ENCODE assay signal across 8 cellular contexts in the genomic region with DNA sequence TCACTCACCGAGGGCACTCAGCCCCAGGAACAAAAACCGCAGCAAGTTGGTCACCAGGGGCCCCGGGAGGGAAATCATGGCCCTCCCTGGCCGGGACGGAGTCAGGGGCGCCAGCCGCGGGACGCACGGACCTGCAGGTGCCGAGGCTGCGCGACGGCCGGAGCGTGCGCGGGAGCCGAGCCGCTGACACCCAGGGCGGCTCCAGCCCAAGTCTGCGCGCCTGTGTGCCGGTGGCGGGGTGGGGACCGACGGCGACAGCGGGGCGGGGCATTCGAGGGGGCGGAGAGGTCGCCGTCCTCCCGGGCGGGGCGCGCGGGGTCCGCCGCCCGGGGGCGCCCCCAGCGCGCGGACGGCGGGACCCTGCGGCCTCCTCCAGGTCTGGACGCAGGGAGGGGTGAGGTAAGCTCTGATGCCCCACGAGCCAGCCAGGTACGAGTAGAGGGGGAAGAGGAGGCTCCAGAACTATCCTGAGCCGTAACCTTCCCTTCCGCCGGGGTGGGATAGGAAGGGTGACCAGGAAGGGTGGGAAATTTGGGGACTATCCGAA. TPM values are rescaled to one million over a fixed set of nuclear protein-coding genes. Genes with fewer than 3 reads are reported as not detected.
DNase-seq lines count a peak whose midpoint lies in the region; ATAC-seq and TF ChIP-seq lines count a peak whose summit lies in the region.

A gene with protein sequence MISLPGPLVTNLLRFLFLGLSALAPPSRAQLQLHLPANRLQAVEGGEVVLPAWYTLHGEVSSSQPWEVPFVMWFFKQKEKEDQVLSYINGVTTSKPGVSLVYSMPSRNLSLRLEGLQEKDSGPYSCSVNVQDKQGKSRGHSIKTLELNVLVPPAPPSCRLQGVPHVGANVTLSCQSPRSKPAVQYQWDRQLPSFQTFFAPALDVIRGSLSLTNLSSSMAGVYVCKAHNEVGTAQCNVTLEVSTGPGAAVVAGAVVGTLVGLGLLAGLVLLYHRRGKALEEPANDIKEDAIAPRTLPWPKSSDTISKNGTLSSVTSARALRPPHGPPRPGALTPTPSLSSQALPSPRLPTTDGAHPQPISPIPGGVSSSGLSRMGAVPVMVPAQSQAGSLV (minus strand): TSS at position 214 of the 547 bp plus-strand sequence. CDS start 136 bp downstream, at position 78.

- no peak within 1 kb of the TSS for H3K27ac ChIP-seq in endodermal cell (ENCODE audit: low read depth, low read length)

- CTCF ChIA-PET in activated CD4-positive, alpha-beta memory T cell treated with anti-CD3 and anti-CD28 coated beads for 36 hours (lab: Charles Lee) = interaction anchor here (0.6 to 9.3 kb wide), 23 partner anchors 10 to 808 kb away, joined by 3 to 107 read pairs (median 6); a partner anchor contains a TSS

- peaks cover 38% of the 10 kb centered on the region for H3K27me3 Mint-ChIP-seq in activated CD4-positive, alpha-beta memory T cell treated with anti-CD3 and anti-CD28 coated beads for 36 hours
- H3K27me3 Mint-ChIP-seq in endodermal cell (ENCODE audit: insufficient read depth) (peaks cover 53% of the 10 kb centered on the region), naive B cell (peaks cover 0 to 5% (median 0%) of the 10 kb centered on the region in 3 donors)

- H3K9me3 ChIP-seq in endodermal cell (ENCODE audit: control insufficient read depth, low read length) = no peaks in the 10 kb centered on the region

- peaks cover 2% of the 10 kb centered on the region for H3K36me3 Mint-ChIP-seq in activated CD4-positive, alpha-beta memory T cell treated with anti-CD3 and anti-CD28 coated beads for 36 hours
- H3K36me3 Mint-ChIP-seq in endodermal cell (ENCODE audit: low read depth) = peaks cover 11% of the 10 kb centered on the region
- no peaks in the 10 kb centered on the region for H3K36me3 Mint-ChIP-seq in naive B cell

- H3K9me3 Mint-ChIP-seq in activated CD4-positive, alpha-beta memory T cell treated with anti-CD3 and anti-CD28 coated beads for 36 hours = no peaks in the 10 kb centered on the region
- H3K9me3 Mint-ChIP-seq in endodermal cell = no peaks in the 10 kb centered on the region
- no peaks in the 10 kb centered on the region for H3K9me3 Mint-ChIP-seq in naive B cell

- peaks cover 19% of the 10 kb centered on the region for H3K4me1 Mint-ChIP-seq in activated CD4-positive, alpha-beta memory T cell treated with anti-CD3 and anti-CD28 coated beads for 36 hours (ENCODE audit: low read depth)
- H3K4me1 Mint-ChIP-seq in endodermal cell (peaks cover 15% of the 10 kb centered on the region), naive B cell (peaks cover 45 to 54% (median 51%) of the 10 kb centered on the region in 3 donors)

- TF ChIP-seq CTCF in endodermal cell (conservative IDR thresholded peaks at IDR 0.05) (no peak), subcutaneous adipose tissue (IDR thresholded peaks at IDR 0.05; ENCODE audit: low read depth) (no peak)

- POLR2A ChIA-PET in activated CD4-positive, alpha-beta memory T cell treated with anti-CD3 and anti-CD28 coated beads for 36 hours (lab: Charles Lee) = interaction anchor here (1.3 kb wide), 1 partner anchor 39 kb away, joined by 3 read pairs; no protein-coding TSS in a partner anchor

- no peak within 1 kb of the TSS for H3K9ac ChIP-seq in endodermal cell (ENCODE audit: extremely low read depth, low read length, poor library complexity, severe bottlenecking)

- H3K4me3 ChIP-seq in Jurkat, Clone E6-1 (ENCODE audit: low read length) = peak within 1 kb of the TSS; percentile 63
- H3K4me3 ChIP-seq in endodermal cell (ENCODE audit: low read length) = peak within 1 kb of the TSS; percentile 81

- peak within 1 kb of the TSS; percentile 25 for H3K27ac Mint-ChIP-seq in activated CD4-positive, alpha-beta memory T cell treated with anti-CD3 and anti-CD28 coated beads for 36 hours
- H3K27ac Mint-ChIP-seq in endodermal cell = no peak within 1 kb of the TSS
- H3K27ac Mint-ChIP-seq in naive B cell = peak within 1 kb of the TSS; percentile 82 to 97 (median 94)

- H3K36me3 ChIP-seq in endodermal cell (ENCODE audit: control insufficient read depth, insufficient read depth, low read length) = peaks cover 24% of the 10 kb centered on the region

- H3K4me3 Mint-ChIP-seq in activated CD4-positive, alpha-beta memory T cell treated with anti-CD3 and anti-CD28 coated beads for 36 hours = peak within 1 kb of the TSS; percentile 89
- peak within 1 kb of the TSS; percentile 62 for H3K4me3 Mint-ChIP-seq in endodermal cell
- H3K4me3 Mint-ChIP-seq in naive B cell = peak within 1 kb of the TSS; percentile 84 to 99 (median 95)

- DNase-seq in DMS79 (lab: John Stamatoyannopoulos, UW) (peak; percentile 13), endodermal cell (peak; percentile 81), naive B cell (peak; percentile 76), dedifferentiated amniotic fluid mesenchymal stem cell (ENCODE audit: extremely low spot score) (no peak)
- DNase-seq in Jurkat, Clone E6-1 (ENCODE audit: low read depth, low spot score) = no peak
- DNase-seq in activated CD4-positive, alpha-beta memory T cell treated with anti-CD3 and anti-CD28 coated beads for 36 hours = peak; percentile 75

- ATAC-seq in GM21515 (IDR thresholded peaks at IDR 0.05; ENCODE audit: unreplicated experiment) (peak; percentile 66), naive B cell (ENCODE audit: low read depth in 2 of 2) (peak; percentile 58 to 61)

- H3K4me1 ChIP-seq in endodermal cell (ENCODE audit: control insufficient read depth, insufficient read depth, low read length) = no peaks in the 10 kb centered on the region

- intact Hi-C loops in activated CD4-positive, alpha-beta memory T cell treated with anti-CD3 and anti-CD28 coated beads for 36 hours (cut with micrococcal nuclease) = loop anchor here (2.0 to 5.0 kb wide), 3 partner anchors 75 to 360 kb away; a partner anchor contains a TSS

- 0 to 1% methylated on average over 3 to 56 of the region's 56 CpGs for WGBS in endodermal cell (ENCODE audit: insufficient coverage in 1 of 2, insufficient read length in 1 of 2), 2 experiments

- H3K27me3 ChIP-seq in endodermal cell (ENCODE audit: control insufficient read depth, insufficient read depth, low read length, poor library complexity, severe bottlenecking) = peaks cover 58% of the 10 kb centered on the region

RNA-seq across cellular contexts. Expression of the gene that starts here (rescaled TPM):
- 0.48 TPM for polyA plus RNA-seq in Jurkat, Clone E6-1 (2012; ENCODE audit: insufficient read depth, insufficient read length)
- under 1 TPM; 0.64 to 0.75 TPM for total RNA-seq in activated CD4-positive, alpha-beta memory T cell treated with anti-CD3 and anti-CD28 coated beads for 36 hours
- total RNA-seq in endodermal cell (under 1 TPM; 0.31 to 0.68 TPM), subcutaneous adipose tissue (10 to 100 TPM; 15.0 to 82.7 (median 38.6) TPM)
- polyA plus RNA-seq in endodermal cell (2013, experiment 1 of 2) = 1.4 TPM
- polyA plus RNA-seq in endodermal cell (2013, experiment 2 of 2) = 1.7 TPM
- polyA plus RNA-seq in naive B cell (ENCODE audit: low read depth in 6 of 6) = 10 to 100 TPM; 13.6 to 25.3 (median 19.1) TPM

Comparison
In these comparisons a context has a peak if more than half of its experiments do, and no peak if none do; other contexts are left out.
1. RNA of the gene that starts here (total RNA-seq): 15.0 to 82.7 TPM in subcutaneous adipose tissue; 0.64 to 0.75 TPM in activated CD4-positive, alpha-beta memory T cell treated with anti-CD3 and anti-CD28 coated beads for 36 hours and 0.31 to 0.68 TPM in endodermal cell; every median in the first group is over 4 times any median in the second.
2. Peak in DNase-seq in activated CD4-positive, alpha-beta memory T cell treated with anti-CD3 and anti-CD28 coated beads for 36 hours; RNA of the gene not detected or under 1 TPM.
3. DNase-seq: peak in DMS79 (single experiment), endodermal cell (single experiment) and naive B cell (single experiment); none in Jurkat, Clone E6-1 (single experiment) and dedifferentiated amniotic fluid mesenchymal stem cell (single experiment).
4. Peak in every context shown above with its lines, with median percentiles within 50 percentile points of each other: H3K4me3 Mint-ChIP-seq.